ENCODE assay signal across 11 cellular contexts in genomic region chr1:156704166-156704711, GRCh38. TPM values are rescaled to one million over a fixed set of nuclear protein-coding genes. Genes with fewer than 3 reads are reported as not detected.
DNase-seq lines count a peak whose midpoint lies in the region; FAIRE-seq and TF ChIP-seq lines count a peak whose summit lies in the region.
"Had no signal": no experiment of that assay in that cellular context is flagged by ENCODE, and none has a peak within 500 bp of the region (broad histone marks: within the 10 kb centered on the region; RNA-seq: fewer than 3 reads in every experiment).

No MANE protein-coding gene starts in this region.

- intact Hi-C loops in transverse colon (cut with DNase I; ENCODE audit: low total_unique reads), result no loop called here

- DNase-seq in BE2C (no peak), H1 (ENCODE audit: low read depth in 1 of 2, low spot score in 2 of 2) (no peak), NCI-H1694 (lab: John Stamatoyannopoulos, UW) (no peak), GF-D8 (lab: John Stamatoyannopoulos, UW) (no peak), cerebellar nuclear complex (lab: John Stamatoyannopoulos, UW) (no peak), transverse colon (no peak)

- WGBS in HUES64, result 11% methylated on average over 10 of the region's 10 CpGs
- WGBS in H1 (ENCODE audit: extremely low coverage in 1 of 2, insufficient coverage in 1 of 2, insufficient read length in 1 of 2, insufficient replicate concordance in 2 of 2, low coverage in 1 of 2, low lambda C conversion rate in 2 of 2, missing lambda C conversion rate in 1 of 2), 2 experiments, result 27% methylated on average over 10 of the region's 10 CpGs; no CpG with 5 or more reads in 1 of the 2 experiments
- WGBS in transverse colon (ENCODE audit: low coverage in 1 of 2), 2 donors, result 54% methylated on average over 10 of the region's 10 CpGs; no CpG with 5 or more reads in 1 of the 2 donors

- H3K4me1 ChIP-seq in BE2C (peaks cover 44% of the 10 kb centered on the region), HUES64 (ENCODE audit: insufficient read depth, low read length) (peaks cover 40% of the 10 kb centered on the region), H1 (replicated peaks in 1 of 4; ENCODE audit: control insufficient read depth in 3 of 4, insufficient read depth in 4 of 4, low read length in 3 of 4) (peaks cover 24 to 41% (median 30%) of the 10 kb centered on the region in 4 experiments), transverse colon (peaks cover 23 to 37% (median 28%) of the 10 kb centered on the region in 4 donors)

- peaks cover 55% of the 10 kb centered on the region for H3K4me1 Mint-ChIP-seq in nephron

- no peak overlapping the region for H2BK120ac ChIP-seq in H1 (replicated peaks; ENCODE audit: low read depth, low read length)

- H3K27ac Mint-ChIP-seq in nephron, result peak overlapping the region; percentile 97 to 98 (median 98)

- no peak overlapping the region for H2AK5ac ChIP-seq in H1 (ENCODE audit: low read depth, low read length)

- TF ChIP-seq POLR2A in H1 (IDR thresholded peaks at IDR 0.05; ENCODE audit: control extremely low read depth in 1 of 2, low read depth in 2 of 2, low read length in 2 of 2) (no peak), transverse colon (IDR thresholded peaks at IDR 0.05) (no peak)

- H3K9me3 Mint-ChIP-seq in nephron, result no peaks in the 10 kb centered on the region

- no peak overlapping the region for H4K91ac ChIP-seq in H1 (replicated peaks; ENCODE audit: insufficient read length, low read length)

- H3K9me3 ChIP-seq in BE2C (no peaks in the 10 kb centered on the region), HUES64 (ENCODE audit: insufficient read depth, low read depth, low read length) (no peaks in the 10 kb centered on the region), H1 (ENCODE audit: insufficient read depth in 2 of 2, low read depth in 1 of 2, low read length in 1 of 2) (no peaks in the 10 kb centered on the region), transverse colon (no peaks in the 10 kb centered on the region)
- H3K9me3 ChIP-seq: mucosa of descending colon, upper lobe of left lung had no signal

- no peaks in the 10 kb centered on the region for H3K27me3 Mint-ChIP-seq in nephron (ENCODE audit: low read depth)

- no peak for TF ChIP-seq RAD21 in H1 (IDR thresholded peaks at IDR 0.05 in 1 of 2, conservative IDR thresholded peaks at IDR 0.05 in 1 of 2; ENCODE audit: low read depth in 2 of 2, low read length in 2 of 2)

- peaks cover 25% of the 10 kb centered on the region for H3K36me3 Mint-ChIP-seq in nephron (ENCODE audit: low read depth)

- peak overlapping the region; percentile 73 for H3K18ac ChIP-seq in H1 (ENCODE audit: extremely low read depth, low read length)

- H3K14ac ChIP-seq in H1 (ENCODE audit: insufficient read length), result no peak overlapping the region

- H2BK20ac ChIP-seq in H1 (ENCODE audit: low read length), result no peak overlapping the region

- peaks cover 4% of the 10 kb centered on the region; the same call in 1 of the 2 replicates for H3K79me1 ChIP-seq in H1 (ENCODE audit: low read depth, low read length)

- no peak overlapping the region for H3K23ac ChIP-seq in H1 (ENCODE audit: insufficient read length)

- H3K4me2 ChIP-seq in H1 (ENCODE audit: insufficient read depth in 1 of 2, low read depth in 2 of 2, low read length in 2 of 2), result peak overlapping the region; percentile 77 to 94

- TF ChIP-seq EP300 in H1 (IDR thresholded peaks at IDR 0.05; ENCODE audit: borderline replicate concordance in 1 of 2, low read depth in 2 of 2, low read length in 2 of 2), result no peak
- no peak for TF ChIP-seq EP300 in transverse colon (IDR thresholded peaks at IDR 0.05; ENCODE audit: low read depth)

- FAIRE-seq in H1 (lab: Jason Lieb, UNC), result no peak

- H3K4me3 Mint-ChIP-seq in nephron, result peak overlapping the region; percentile 84 to 89 (median 86)

- H3K36me3 ChIP-seq in BE2C, result no peaks in the 10 kb centered on the region
- H3K36me3 ChIP-seq in HUES64 (ENCODE audit: insufficient read depth, low read length), result peaks cover 24% of the 10 kb centered on the region
- peaks cover 8 to 29% (median 18%) of the 10 kb centered on the region in 4 experiments for H3K36me3 ChIP-seq in H1 (ENCODE audit: control insufficient read depth in 2 of 4, insufficient read depth in 4 of 4, low read length in 3 of 4)
- H3K36me3 ChIP-seq in transverse colon, result no peaks in the 10 kb centered on the region
- H3K36me3 ChIP-seq: upper lobe of left lung had no signal

- H3K4me3 ChIP-seq in BE2C (ENCODE audit: low read depth, low read length) (peak overlapping the region; percentile 62), HUES64 (ENCODE audit: low read length) (peak overlapping the region; percentile 71), H1 (ENCODE audit: extremely low read depth in 1 of 4, insufficient read depth in 2 of 4, low read depth in 3 of 4, low read length in 4 of 4) (peak overlapping the region; percentile 50 to 80 (median 70)), transverse colon (no peak overlapping the region)
- H3K4me3 ChIP-seq: mucosa of descending colon had no signal

- H4K5ac ChIP-seq in H1 (ENCODE audit: insufficient read length, low read depth, low read length), result no peak overlapping the region

- no peak for TF ChIP-seq CTCF in BE2C (IDR thresholded peaks at IDR 0.05; ENCODE audit: low read depth, low read length)
- no peak for TF ChIP-seq CTCF in H1 (IDR thresholded peaks at IDR 0.05; ENCODE audit: control extremely low read depth in 1 of 3, insufficient read depth in 1 of 3, low read depth in 1 of 3, low read length in 3 of 3)
- TF ChIP-seq CTCF in nephron (IDR thresholded peaks at IDR 0.05; ENCODE audit: unreplicated experiment in 3 of 3), result no peak
- no peak for TF ChIP-seq CTCF in transverse colon (IDR thresholded peaks at IDR 0.05)

- H4K8ac ChIP-seq in H1 (ENCODE audit: extremely low read depth, insufficient read depth, low read length), result no peak overlapping the region

- CTCF ChIA-PET in H1 (lab: Charles Lee; ENCODE audit: partially characterized antibody), result interaction anchor here (0.9 to 66.0 kb wide), 9 partner anchors 1 to 729 kb away, joined by 3 to 4284 read pairs (median 17); partner anchors contain the start of genes CRABP2, HDGF, INSRR and ISG20L2

- peaks cover 7 to 24% of the 10 kb centered on the region in 2 experiments; a peak in 2 of 4 replicates for H3K79me2 ChIP-seq in H1 (ENCODE audit: control insufficient read depth in 1 of 2, insufficient read depth in 2 of 2, low read length in 2 of 2)

- no peak overlapping the region for H3K56ac ChIP-seq in H1 (replicated peaks; ENCODE audit: insufficient read length, low read depth, low read length)

- H4K20me1 ChIP-seq in H1 (replicated peaks in 1 of 2; ENCODE audit: control insufficient read depth in 1 of 2, insufficient read depth in 2 of 2, low read length in 2 of 2), result peaks cover 6 to 14% of the 10 kb centered on the region in 2 experiments

- H2BK15ac ChIP-seq in H1 (ENCODE audit: low read length), result no peak overlapping the region

- no peak overlapping the region; the same call in 1 of the 2 replicates for H2BK12ac ChIP-seq in H1 (ENCODE audit: low read depth, low read length)

- H2BK5ac ChIP-seq in H1 (ENCODE audit: low read depth, low read length), result no peak overlapping the region

- in situ Hi-C loops in transverse colon (cut with MboI; ENCODE audit: low pct_ligation_motif_present in 1 of 4, low pct_unique_long_range_greater_than_20kb in 1 of 4, low sequenced_read_pairs in 3 of 4), result loop anchor here in 1 of 4 donors (10.0 kb wide), 1 partner anchor 161 kb away; the partner anchor contains the start of gene NTRK1

- POLR2A ChIA-PET in H1 (lab: Charles Lee; ENCODE audit: partially characterized antibody), result interaction anchor here (0.8 to 16.9 kb wide), 9 partner anchors 11 to 68 kb away, joined by 3 to 530 read pairs (median 22); partner anchors contain the start of genes ISG20L2, METTL25B, MRPL24 and NES

- H3K9ac ChIP-seq in HUES64 (ENCODE audit: low read depth, low read length), result peak overlapping the region; percentile 69
- peak overlapping the region in 2 of 4 experiments; percentile 9 to 15; a peak in 2 of 7 replicates for H3K9ac ChIP-seq in H1 (replicated peaks in 1 of 4; ENCODE audit: extremely low read depth in 1 of 4, low read depth in 3 of 4, low read length in 3 of 4)

- H3K27me3 ChIP-seq in BE2C (peaks cover 7% of the 10 kb centered on the region), HUES64 (ENCODE audit: insufficient read depth, low read length) (peaks cover 16% of the 10 kb centered on the region), H1 (replicated peaks in 1 of 4; ENCODE audit: control insufficient read depth in 3 of 4, extremely low read depth in 1 of 4, insufficient read depth in 3 of 4, low read length in 3 of 4) (peaks cover 0 to 19% (median 8%) of the 10 kb centered on the region in 4 experiments; a peak in 4 of 7 replicates), transverse colon (peaks cover 56% of the 10 kb centered on the region)

- no peak overlapping the region for H3K4ac ChIP-seq in H1 (replicated peaks; ENCODE audit: insufficient read length, low read depth, low read length)

- no peak overlapping the region for H2AFZ ChIP-seq in H1 (ENCODE audit: low read length)

- peaks cover 31% of the 10 kb centered on the region; the same call in 1 of the 2 replicates for H3K23me2 ChIP-seq in H1 (ENCODE audit: low read depth, low read length)

- H3K27ac ChIP-seq in HUES64 (ENCODE audit: low read depth, low read length) (no peak overlapping the region), H1 (ENCODE audit: low read depth, low read length) (no peak overlapping the region), transverse colon (no peak overlapping the region)
- H3K27ac ChIP-seq: upper lobe of left lung had no signal

RNA-seq across cellular contexts. Expression of gene CRABP2, which starts 1.1 kb away (rescaled TPM):
- 39.0 TPM for polyA plus RNA-seq in BE2C (2012; ENCODE audit: insufficient read depth, insufficient read length, low read depth)
- 229 TPM for polyA plus RNA-seq in HUES64 (2013, experiment 1 of 2)
- 318 TPM for polyA plus RNA-seq in HUES64 (2013, experiment 2 of 2)
- total RNA-seq in H1 (2021; fragmentation: NEBNext Ultra II Directional; extraction: Animal tissue kit (Norgen Biotek cat#: 25700)), result 119 TPM in 2 replicates
- 69.2 and 130 TPM in 2 replicates for polyA plus RNA-seq in H1 (2011; rRNA removed)
- polyA plus RNA-seq in H1 (2011; cell fraction: cytosol; rRNA removed), result 79.6 TPM
- polyA plus RNA-seq in H1 (2011; cell fraction: nucleus; rRNA removed), result 70.9 TPM
- polyA plus RNA-seq in H1 (2012, experiment 1 of 2), result 180 to 343 TPM (median 303 TPM) in 4 replicates
- 318 TPM for polyA plus RNA-seq in H1 (2012, experiment 2 of 2)
- polyA plus RNA-seq in H1 (2013, experiment 1 of 2), result 139 TPM
- 143 TPM for polyA plus RNA-seq in H1 (2013, experiment 2 of 2)
- 8.6 and 12.5 TPM in 2 replicates for polyA minus RNA-seq in H1 (2011; rRNA and poly(A)+ RNA removed)
- 45.7 TPM for polyA minus RNA-seq in H1 (2011; cell fraction: cytosol; rRNA and poly(A)+ RNA removed)
- polyA minus RNA-seq in H1 (2011; cell fraction: nucleus; rRNA and poly(A)+ RNA removed), result 11.1 TPM
- 1 to 10 TPM in 1 of 4 donors, under 1 TPM in 1, not detected in 2; 0.79 to 1.9 TPM for total RNA-seq in transverse colon

RNA-seq across cellular contexts. Expression of gene METTL25B, which starts 24.0 kb away (rescaled TPM):
- 47.1 TPM for polyA plus RNA-seq in BE2C (2012; ENCODE audit: insufficient read depth, insufficient read length, low read depth)
- 15.7 TPM for polyA plus RNA-seq in HUES64 (2013, experiment 1 of 2)
- polyA plus RNA-seq in HUES64 (2013, experiment 2 of 2), result 22.1 TPM
- total RNA-seq in H1 (2021; fragmentation: NEBNext Ultra II Directional; extraction: Animal tissue kit (Norgen Biotek cat#: 25700)), result 28.4 and 31.8 TPM in 2 replicates
- 30.1 and 43.1 TPM in 2 replicates for polyA plus RNA-seq in H1 (2011; rRNA removed)
- 38.2 TPM for polyA plus RNA-seq in H1 (2011; cell fraction: cytosol; rRNA removed)
- 75.5 TPM for polyA plus RNA-seq in H1 (2011; cell fraction: nucleus; rRNA removed)
- 30.1 to 33.3 TPM (median 31.2 TPM) in 4 replicates for polyA plus RNA-seq in H1 (2012, experiment 1 of 2)
- polyA plus RNA-seq in H1 (2012, experiment 2 of 2), result 29.8 TPM
- 39.5 TPM for polyA plus RNA-seq in H1 (2013, experiment 1 of 2)
- polyA plus RNA-seq in H1 (2013, experiment 2 of 2), result 35.7 TPM
- 21.0 and 21.3 TPM in 2 replicates for polyA minus RNA-seq in H1 (2011; rRNA and poly(A)+ RNA removed)
- polyA minus RNA-seq in H1 (2011; cell fraction: cytosol; rRNA and poly(A)+ RNA removed), result 21.1 TPM
- polyA minus RNA-seq in H1 (2011; cell fraction: nucleus; rRNA and poly(A)+ RNA removed), result 19.6 TPM
- 10 to 100 TPM; 37.4 to 40.8 (median 39.0) TPM for total RNA-seq in transverse colon

RNA-seq across cellular contexts. Expression of gene ISG20L2, which starts 24.3 kb away (rescaled TPM):
- 100 TPM for polyA plus RNA-seq in BE2C (2012; ENCODE audit: insufficient read depth, insufficient read length, low read depth)
- 44.6 TPM for polyA plus RNA-seq in HUES64 (2013, experiment 1 of 2)
- 37.2 TPM for polyA plus RNA-seq in HUES64 (2013, experiment 2 of 2)
- 47.5 and 53.1 TPM in 2 replicates for total RNA-seq in H1 (2021; fragmentation: NEBNext Ultra II Directional; extraction: Animal tissue kit (Norgen Biotek cat#: 25700))
- 46.9 and 53.0 TPM in 2 replicates for polyA plus RNA-seq in H1 (2011; rRNA removed)
- polyA plus RNA-seq in H1 (2011; cell fraction: cytosol; rRNA removed), result 41.8 TPM
- 29.0 TPM for polyA plus RNA-seq in H1 (2011; cell fraction: nucleus; rRNA removed)
- polyA plus RNA-seq in H1 (2012, experiment 1 of 2), result 35.0 to 48.9 TPM (median 43.5 TPM) in 4 replicates
- polyA plus RNA-seq in H1 (2012, experiment 2 of 2), result 48.4 TPM
- polyA plus RNA-seq in H1 (2013, experiment 1 of 2), result 50.4 TPM
- polyA plus RNA-seq in H1 (2013, experiment 2 of 2), result 50.3 TPM
- 69.4 and 87.6 TPM in 2 replicates for polyA minus RNA-seq in H1 (2011; rRNA and poly(A)+ RNA removed)
- 15.5 TPM for polyA minus RNA-seq in H1 (2011; cell fraction: cytosol; rRNA and poly(A)+ RNA removed)
- 40.7 TPM for polyA minus RNA-seq in H1 (2011; cell fraction: nucleus; rRNA and poly(A)+ RNA removed)
- total RNA-seq in transverse colon, result 10 to 100 TPM; 25.8 to 61.7 (median 33.1) TPM

RNA-seq across cellular contexts. Expression of gene NES, which starts 27.0 kb away (rescaled TPM):
- polyA plus RNA-seq in BE2C (2012; ENCODE audit: insufficient read depth, insufficient read length, low read depth), result 22.3 TPM
- polyA plus RNA-seq in HUES64 (2013, experiment 1 of 2), result 116 TPM
- 122 TPM for polyA plus RNA-seq in HUES64 (2013, experiment 2 of 2)
- total RNA-seq in H1 (2021; fragmentation: NEBNext Ultra II Directional; extraction: Animal tissue kit (Norgen Biotek cat#: 25700)), result 135 and 138 TPM in 2 replicates
- polyA plus RNA-seq in H1 (2011; rRNA removed), result 13.3 and 20.3 TPM in 2 replicates
- 21.1 TPM for polyA plus RNA-seq in H1 (2011; cell fraction: cytosol; rRNA removed)
- 54.8 TPM for polyA plus RNA-seq in H1 (2011; cell fraction: nucleus; rRNA removed)
- 97.4 to 124 TPM (median 113 TPM) in 4 replicates for polyA plus RNA-seq in H1 (2012, experiment 1 of 2)
- 43.3 TPM for polyA plus RNA-seq in H1 (2012, experiment 2 of 2)
- 55.5 TPM for polyA plus RNA-seq in H1 (2013, experiment 1 of 2)
- 53.5 TPM for polyA plus RNA-seq in H1 (2013, experiment 2 of 2)
- polyA minus RNA-seq in H1 (2011; rRNA and poly(A)+ RNA removed), result 17.2 and 19.2 TPM in 2 replicates
- 31.7 TPM for polyA minus RNA-seq in H1 (2011; cell fraction: cytosol; rRNA and poly(A)+ RNA removed)
- 22.7 TPM for polyA minus RNA-seq in H1 (2011; cell fraction: nucleus; rRNA and poly(A)+ RNA removed)
- total RNA-seq in transverse colon, result 10 to 100 TPM in 1 of 4 donors, 1 to 10 TPM in 3; 3.3 to 15.5 (median 5.5) TPM
- total RNA-seq: OCI-LY7 had no signal

RNA-seq across cellular contexts. Expression of gene MRPL24, which starts 36.6 kb away (rescaled TPM):
- 264 TPM for polyA plus RNA-seq in BE2C (2012; ENCODE audit: insufficient read depth, insufficient read length, low read depth)
- polyA plus RNA-seq in HUES64 (2013, experiment 1 of 2), result 28.7 TPM
- polyA plus RNA-seq in HUES64 (2013, experiment 2 of 2), result 31.2 TPM
- total RNA-seq in H1 (2021; fragmentation: NEBNext Ultra II Directional; extraction: Animal tissue kit (Norgen Biotek cat#: 25700)), result 34.4 and 35.2 TPM in 2 replicates
- polyA plus RNA-seq in H1 (2011; rRNA removed), result 23.4 and 29.7 TPM in 2 replicates
- 37.5 TPM for polyA plus RNA-seq in H1 (2011; cell fraction: cytosol; rRNA removed)
- polyA plus RNA-seq in H1 (2011; cell fraction: nucleus; rRNA removed), result 38.2 TPM
- polyA plus RNA-seq in H1 (2012, experiment 1 of 2), result 35.6 to 51.4 TPM (median 46.6 TPM) in 4 replicates
- 48.1 TPM for polyA plus RNA-seq in H1 (2012, experiment 2 of 2)
- 51.5 TPM for polyA plus RNA-seq in H1 (2013, experiment 1 of 2)
- 51.0 TPM for polyA plus RNA-seq in H1 (2013, experiment 2 of 2)
- polyA minus RNA-seq in H1 (2011; rRNA and poly(A)+ RNA removed), result 19.8 and 22.1 TPM in 2 replicates
- polyA minus RNA-seq in H1 (2011; cell fraction: cytosol; rRNA and poly(A)+ RNA removed), result 12.4 TPM
- polyA minus RNA-seq in H1 (2011; cell fraction: nucleus; rRNA and poly(A)+ RNA removed), result 11.6 TPM
- 10 to 100 TPM in 3 of 4 donors, 1 to 10 TPM in 1; 6.8 to 44.9 (median 37.1) TPM for total RNA-seq in transverse colon

Comparison
In these comparisons a context has a peak if more than half of its experiments do, and no peak if none do; other contexts are left out.
1. H3K4me3 ChIP-seq: peak in BE2C (single experiment), HUES64 (single experiment) and H1 (4 of 4); none in transverse colon (0 of 4).
2. RNA of gene CRABP2, which starts 1.1 kb away (total RNA-seq): 119 TPM in H1; 0.79 to 1.9 TPM in transverse colon; every median in the first group is over 10 times any median in the second.